Comparison of ENCODE assay signal across 16 cellular contexts in the genomic region with DNA sequence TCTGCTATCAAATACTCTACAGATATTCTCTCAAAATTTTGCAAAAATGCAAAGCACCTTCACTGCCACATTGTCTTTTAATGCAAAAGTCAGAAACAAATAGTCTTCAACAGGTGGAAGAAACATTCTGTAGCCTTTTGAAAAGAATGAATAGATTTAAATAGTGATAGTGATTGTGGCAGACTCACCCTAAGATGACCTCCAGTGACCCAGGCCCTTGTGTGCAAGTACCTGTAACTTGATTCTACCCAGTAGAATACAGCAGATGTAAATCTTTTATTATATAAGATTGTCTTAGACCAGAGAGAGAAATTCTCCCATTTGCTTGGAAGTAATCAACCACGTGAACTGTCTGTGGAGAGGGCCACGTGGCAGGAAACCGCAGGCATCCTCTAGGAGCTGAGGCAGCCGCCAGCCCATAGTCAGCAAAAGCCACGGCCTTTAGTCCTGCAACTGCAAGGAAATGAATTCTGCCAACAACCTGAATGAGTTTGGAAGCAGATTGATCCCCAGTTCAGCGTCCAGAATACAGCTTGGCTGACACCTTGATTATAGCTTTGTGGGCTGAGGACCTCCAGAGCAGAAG.
DNase-seq lines count a peak whose midpoint lies in the region; ATAC-seq and TF ChIP-seq lines count a peak whose summit lies in the region.
"Had no signal": no experiment of that assay in that cellular context is flagged by ENCODE, and none has a peak within 500 bp of the region (broad histone marks: within the 10 kb centered on the region; RNA-seq: fewer than 3 reads in every experiment).

No MANE protein-coding gene starts in this region.

- peaks cover 10% of the 10 kb centered on the region for H3K4me1 Mint-ChIP-seq in neural progenitor cell

- H3K27me3 ChIP-seq in heart left ventricle = no peaks in the 10 kb centered on the region
- H3K27me3 ChIP-seq in neural progenitor cell = no peaks in the 10 kb centered on the region
- H3K27me3 ChIP-seq: BLaER1 treated with 17β-estradiol and CSF1 and Interleukin-3, amounts not matched to agents 10 nM and 100 nM; foreskin keratinocyte; SJSA1; uterus had no signal

- 40 to 60% (median 46%) methylated on average over 6 of the region's 6 CpGs for WGBS in heart left ventricle, 4 donors

- H3K9me3 Mint-ChIP-seq in neural progenitor cell = peaks cover 8% of the 10 kb centered on the region

- intact Hi-C loops in heart left ventricle (cut with DNase I) = no loop called here

- H3K4me3 ChIP-seq in heart left ventricle = no peak overlapping the region
- no peak overlapping the region for H3K4me3 ChIP-seq in neural progenitor cell
- H3K4me3 ChIP-seq: BLaER1 treated with 17β-estradiol and CSF1 and Interleukin-3, amounts not matched to agents 10 nM and 100 nM; HAP-1; SJSA1; uterus had no signal

- H3K9ac ChIP-seq in neural progenitor cell = no peak overlapping the region
- H3K9ac ChIP-seq: BLaER1 treated with 17β-estradiol and CSF1 and Interleukin-3, amounts not matched to agents 10 nM and 100 nM had no signal

- H3K27me3 Mint-ChIP-seq in neural progenitor cell (ENCODE audit: insufficient read depth, low read depth) = peaks cover 2% of the 10 kb centered on the region
- H3K27me3 Mint-ChIP-seq: activated CD8-positive, alpha-beta T cell treated with anti-CD3 and anti-CD28 coated beads for 36 hours had no signal

- TF ChIP-seq POLR2A in heart left ventricle (IDR thresholded peaks at IDR 0.05) = no peak

- H3K4me3 Mint-ChIP-seq in neural progenitor cell = no peak overlapping the region
- H3K4me3 Mint-ChIP-seq: activated CD8-positive, alpha-beta T cell treated with anti-CD3 and anti-CD28 coated beads for 36 hours had no signal

- no peaks in the 10 kb centered on the region for H4K20me1 ChIP-seq in neural progenitor cell (ENCODE audit: low read depth)
- H4K20me1 ChIP-seq: BLaER1 treated with 17β-estradiol and CSF1 and Interleukin-3, amounts not matched to agents 10 nM and 100 nM had no signal

- H3K9me3 ChIP-seq in heart left ventricle (peaks cover 0 to 14% (median 0%) of the 10 kb centered on the region in 12 donors), neural progenitor cell (ENCODE audit: low read depth) (no peaks in the 10 kb centered on the region)
- H3K9me3 ChIP-seq: HAP-1, SJSA1, uterus had no signal

- H3K4me1 ChIP-seq in heart left ventricle (peaks cover 0 to 52% (median 33%) of the 10 kb centered on the region in 12 donors), neural progenitor cell (no peaks in the 10 kb centered on the region)
- H3K4me1 ChIP-seq: uterus had no signal

- H3F3A ChIP-seq in neural progenitor cell (ENCODE audit: low read depth) = no peaks in the 10 kb centered on the region

- TF ChIP-seq CTCF in heart left ventricle (IDR thresholded peaks at IDR 0.05) (no peak), neural progenitor cell (IDR thresholded peaks at IDR 0.05) (no peak)

- no peak overlapping the region for H2AFZ ChIP-seq in neural progenitor cell (replicated peaks)

- DNase-seq in MV-4-11 (lab: John Stamatoyannopoulos, UW) (peak; percentile 16), heart left ventricle (peak in 4 of 5 donors; percentile 45 to 77 (median 52)), stromal cell of bone marrow (ENCODE audit: low read depth) (peak; percentile 58), neural progenitor cell (ENCODE audit: low spot score) (no peak), NCI-H226 (no peak), mesenteric fat pad (ENCODE audit: low spot score) (no peak)
- DNase-seq: activated CD8-positive, alpha-beta T cell treated with anti-CD3 and anti-CD28 coated beads for 36 hours; activated effector memory CD4-positive, alpha-beta T cell treated with Interleukin-2 at 50 U/mL for 16 hours; foreskin keratinocyte; NCI-H2171; NK-92 treated with Interleukin-12 subunit alpha and Interleukin-12 subunit beta, amount 100 ng/mL, for 24 hours; uterus had no signal

- no peak overlapping the region for H3K27ac Mint-ChIP-seq in neural progenitor cell
- H3K27ac Mint-ChIP-seq: activated CD8-positive, alpha-beta T cell treated with anti-CD3 and anti-CD28 coated beads for 36 hours had no signal

- H3K79me2 ChIP-seq in neural progenitor cell (ENCODE audit: low read depth) = no peaks in the 10 kb centered on the region

- peak; percentile 52 for ATAC-seq in GM18907 (IDR thresholded peaks at IDR 0.05; ENCODE audit: unreplicated experiment)
- ATAC-seq in heart left ventricle = peak; percentile 22 to 74 (median 48)
- ATAC-seq: activated CD8-positive, alpha-beta T cell treated with anti-CD3 and anti-CD28 coated beads for 36 hours; foreskin keratinocyte had no signal

- no peak overlapping the region for H3K4me2 ChIP-seq in neural progenitor cell

- H3K36me3 ChIP-seq in heart left ventricle = peaks cover 0 to 8% (median 0%) of the 10 kb centered on the region in 9 donors
- no peaks in the 10 kb centered on the region for H3K36me3 ChIP-seq in neural progenitor cell
- H3K36me3 ChIP-seq: HAP-1, SJSA1, uterus had no signal

- H3K36me3 Mint-ChIP-seq in neural progenitor cell = peaks cover 4% of the 10 kb centered on the region

- H3K27ac ChIP-seq in heart left ventricle (peak overlapping the region in 2 of 12 donors; percentile 9 to 61), neural progenitor cell (no peak overlapping the region)
- H3K27ac ChIP-seq: BLaER1 treated with 17β-estradiol and CSF1 and Interleukin-3, amounts not matched to agents 10 nM and 100 nM; foreskin keratinocyte; SJSA1; uterus had no signal

Comparison
In these comparisons a context has a peak if more than half of its experiments do, and no peak if none do; other contexts are left out.
1. DNase-seq: peak in MV-4-11 (single experiment), heart left ventricle (4 of 5) and stromal cell of bone marrow (single experiment); none in neural progenitor cell (single experiment), NCI-H226 (single experiment) and mesenteric fat pad (single experiment).